In the genomic region with DNA sequence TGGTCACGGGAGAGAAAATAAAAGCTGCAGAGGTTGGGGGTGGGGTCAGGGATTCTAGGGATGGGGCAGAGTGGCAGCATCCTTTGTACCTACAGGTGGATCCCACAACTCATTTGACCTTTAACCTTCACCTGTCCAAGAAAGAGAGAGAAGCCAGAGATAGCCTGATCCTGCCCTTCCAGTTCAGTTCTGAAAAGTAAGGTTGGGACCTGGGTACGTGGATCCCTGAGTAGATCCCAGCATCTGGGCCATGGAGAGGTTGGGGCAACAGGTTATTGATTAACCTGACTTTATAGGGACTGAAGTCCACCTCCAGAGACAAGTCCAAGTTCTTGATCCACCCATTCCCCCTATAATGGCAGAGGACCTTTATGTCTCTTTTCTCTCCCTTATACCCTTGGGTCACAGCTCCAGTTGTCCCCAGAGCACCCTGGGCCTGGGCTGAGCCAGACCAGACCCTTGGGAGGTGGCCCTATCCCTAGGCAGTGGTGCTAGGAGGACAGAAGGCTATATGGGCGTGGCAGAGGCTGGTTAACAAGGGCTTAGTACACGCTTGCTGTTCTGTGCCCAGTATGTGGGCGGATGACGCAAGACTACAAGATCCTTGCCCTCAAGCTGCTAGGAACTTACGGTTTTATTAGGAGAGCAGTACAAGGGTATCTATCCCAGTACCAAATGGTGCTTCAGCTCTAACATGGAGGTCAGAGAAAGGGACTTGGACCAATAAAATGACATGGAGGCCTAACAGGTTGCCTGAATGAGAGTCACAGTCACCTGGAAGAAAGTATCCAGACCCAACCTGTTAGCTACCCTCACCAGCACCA, we compare ENCODE assay signal across 12 cellular contexts. TPM values are rescaled to one million over a fixed set of nuclear protein-coding genes. Genes with fewer than 3 reads are reported as not detected.
DNase-seq lines count a peak whose midpoint lies in the region; FAIRE-seq and TF ChIP-seq lines count a peak whose summit lies in the region.
"Had no signal": no experiment of that assay in that cellular context is flagged by ENCODE, and none has a peak within 500 bp of the region (broad histone marks: within the 10 kb centered on the region; RNA-seq: fewer than 3 reads in every experiment).

No MANE protein-coding gene starts in this region.

- no peak overlapping the region for H2BK20ac ChIP-seq in H1 (ENCODE audit: low read length)

- H3K4me1 ChIP-seq in H1 (replicated peaks in 1 of 4; ENCODE audit: control insufficient read depth in 3 of 4, insufficient read depth in 4 of 4, low read length in 3 of 4): peaks cover 4 to 13% (median 6%) of the 10 kb centered on the region in 4 experiments; a peak in 6 of 7 replicates

- no peak overlapping the region for H3K56ac ChIP-seq in H1 (replicated peaks; ENCODE audit: insufficient read length, low read depth, low read length)

- peaks cover 11% of the 10 kb centered on the region for H3K4me1 Mint-ChIP-seq in neural crest cell

- peak overlapping the region in 1 of 2 experiments; percentile 91; a peak in 1 of 4 replicates for H3K4me2 ChIP-seq in H1 (ENCODE audit: insufficient read depth in 1 of 2, low read depth in 2 of 2, low read length in 2 of 2)

- no peak overlapping the region for H3K4ac ChIP-seq in H1 (replicated peaks; ENCODE audit: insufficient read length, low read depth, low read length)

- H3K27ac Mint-ChIP-seq in neural crest cell (ENCODE audit: unreplicated experiment): no peak overlapping the region

- no peak overlapping the region for H2BK120ac ChIP-seq in H1 (replicated peaks; ENCODE audit: low read depth, low read length)

- H2AK5ac ChIP-seq in H1 (ENCODE audit: low read depth, low read length): peak overlapping the region; percentile 65; the same call in 1 of the 2 replicates

- TF ChIP-seq RAD21 in H1 (IDR thresholded peaks at IDR 0.05 in 1 of 2, conservative IDR thresholded peaks at IDR 0.05 in 1 of 2; ENCODE audit: low read depth in 2 of 2, low read length in 2 of 2): no peak

- no peak for DNase-seq in GM12891 (ENCODE audit: insufficient read length, low spot score)
- peak; percentile 80 for DNase-seq in NB4 (ENCODE audit: low read depth)
- no peak for DNase-seq in H1 (ENCODE audit: low read depth in 1 of 2, low spot score in 2 of 2)
- DNase-seq in neural crest cell (ENCODE audit: low read depth, low spot score): no peak
- no peak for DNase-seq in NCI-H1048 (lab: John Stamatoyannopoulos, UW)
- DNase-seq in HPDE6-E6E7 (ENCODE audit: extremely low spot score): no peak
- no peak for DNase-seq in inferior parietal cortex (ENCODE audit: extremely low spot score)
- DNase-seq in NCI-H1436 treated with DMSO at 0.1 percent for 48 hours (lab: John Stamatoyannopoulos, UW): no peak
- DNase-seq: T-cell had no signal

- peaks cover 15% of the 10 kb centered on the region for H3K23me2 ChIP-seq in H1 (ENCODE audit: low read depth, low read length)

- H3K36me3 ChIP-seq in H1 (ENCODE audit: control insufficient read depth in 2 of 4, insufficient read depth in 4 of 4, low read length in 3 of 4): peaks cover 2 to 41% (median 21%) of the 10 kb centered on the region in 4 experiments

- peak overlapping the region; percentile 75; the same call in 1 of the 2 replicates for H2BK12ac ChIP-seq in H1 (ENCODE audit: low read depth, low read length)

- H3K27me3 Mint-ChIP-seq in neural crest cell (ENCODE audit: low read depth): peaks cover 58% of the 10 kb centered on the region

- H3K4me3 Mint-ChIP-seq in neural crest cell: peak overlapping the region; percentile 19

- peaks cover 17% of the 10 kb centered on the region for H3K36me3 Mint-ChIP-seq in neural crest cell (ENCODE audit: low read depth)

- H3K9ac ChIP-seq in H1 (replicated peaks in 1 of 4; ENCODE audit: extremely low read depth in 1 of 4, low read depth in 3 of 4, low read length in 3 of 4): peak overlapping the region in 1 of 4 experiments; percentile 35; a peak in 1 of 7 replicates

- no peak overlapping the region for H3K14ac ChIP-seq in H1 (ENCODE audit: insufficient read length)

- H2BK5ac ChIP-seq in H1 (ENCODE audit: low read depth, low read length): no peak overlapping the region; the same call in 1 of the 2 replicates

- POLR2A ChIA-PET in H1 (lab: Charles Lee; ENCODE audit: partially characterized antibody): interaction anchor here (0.6 to 13.7 kb wide), 16 partner anchors 8 to 773 kb away, joined by 3 to 161 read pairs (median 10); a partner anchor contains a TSS

- TF ChIP-seq CTCF in NB4 (IDR thresholded peaks at IDR 0.05; ENCODE audit: low read depth, low read length): no peak
- TF ChIP-seq CTCF in H1 (IDR thresholded peaks at IDR 0.05; ENCODE audit: control extremely low read depth in 1 of 3, insufficient read depth in 1 of 3, low read depth in 1 of 3, low read length in 3 of 3): no peak
- TF ChIP-seq CTCF in neural crest cell (conservative IDR thresholded peaks at IDR 0.05): no peak

- WGBS in H1 (ENCODE audit: extremely low coverage in 1 of 2, insufficient coverage in 1 of 2, insufficient read length in 1 of 2, insufficient replicate concordance in 2 of 2, low coverage in 1 of 2, low lambda C conversion rate in 2 of 2, missing lambda C conversion rate in 1 of 2), 2 experiments: 92% methylated on average over 7 of the region's 7 CpGs; no CpG with 5 or more reads in 1 of the 2 experiments

- H2AFZ ChIP-seq in H1 (ENCODE audit: low read length): no peak overlapping the region

- H4K8ac ChIP-seq in H1 (ENCODE audit: extremely low read depth, insufficient read depth, low read length): 0 out of 2 replicates have a peak overlapping the region, but pooled peaks have one; percentile 82

- H4K91ac ChIP-seq in H1 (replicated peaks; ENCODE audit: insufficient read length, low read length): no peak overlapping the region

- H4K5ac ChIP-seq in H1 (ENCODE audit: insufficient read length, low read depth, low read length): no peak overlapping the region

- no peaks in the 10 kb centered on the region for H3K9me3 Mint-ChIP-seq in neural crest cell
- H3K9me3 Mint-ChIP-seq: T-cell had no signal

- no peaks in the 10 kb centered on the region for H3K27me3 ChIP-seq in H1 (replicated peaks in 1 of 4; ENCODE audit: control insufficient read depth in 3 of 4, extremely low read depth in 1 of 4, insufficient read depth in 3 of 4, low read length in 3 of 4)

- peaks cover 9% of the 10 kb centered on the region for H3K79me1 ChIP-seq in H1 (ENCODE audit: low read depth, low read length)

- H3K23ac ChIP-seq in H1 (ENCODE audit: insufficient read length): no peak overlapping the region

- H3K4me3 ChIP-seq in NB4 (ENCODE audit: low read depth, low read length) (no peak overlapping the region), H1 (ENCODE audit: extremely low read depth in 1 of 4, insufficient read depth in 2 of 4, low read depth in 3 of 4, low read length in 4 of 4) (no peak overlapping the region)

- TF ChIP-seq EP300 in H1 (IDR thresholded peaks at IDR 0.05; ENCODE audit: borderline replicate concordance in 1 of 2, low read depth in 2 of 2, low read length in 2 of 2): no peak

- CTCF ChIA-PET in H1 (lab: Charles Lee; ENCODE audit: partially characterized antibody): interaction anchor here (0.6 to 2.1 kb wide), 4 partner anchors 11 to 129 kb away, joined by 3 to 5 read pairs (median 4); no protein-coding TSS in a partner anchor

- H3K18ac ChIP-seq in H1 (ENCODE audit: extremely low read depth, low read length): no peak overlapping the region

- no peaks in the 10 kb centered on the region for H3K9me3 ChIP-seq in H1 (ENCODE audit: insufficient read depth in 2 of 2, low read depth in 1 of 2, low read length in 1 of 2)

- peaks cover 6 to 13% of the 10 kb centered on the region in 2 experiments for H4K20me1 ChIP-seq in H1 (replicated peaks in 1 of 2; ENCODE audit: control insufficient read depth in 1 of 2, insufficient read depth in 2 of 2, low read length in 2 of 2)

- H2BK15ac ChIP-seq in H1 (ENCODE audit: low read length): no peak overlapping the region

- no peak overlapping the region for H3K27ac ChIP-seq in H1 (ENCODE audit: low read depth, low read length)

- TF ChIP-seq POLR2A in GM12891 (IDR thresholded peaks at IDR 0.05; ENCODE audit: low read depth, low read length) (no peak; the same call in 1 of the 2 replicates), NB4 (IDR thresholded peaks at IDR 0.05; ENCODE audit: extremely low read depth, insufficient read length) (no peak), H1 (IDR thresholded peaks at IDR 0.05; ENCODE audit: control extremely low read depth in 1 of 2, low read depth in 2 of 2, low read length in 2 of 2) (peak; percentile 32 to 74; a peak in 2 of 3 replicates)

- peak; percentile 52 for FAIRE-seq in GM12891 (lab: Jason Lieb, UNC)
- no peak for FAIRE-seq in H1 (lab: Jason Lieb, UNC)
- FAIRE-seq: colon, G401.6 had no signal

- peaks cover 0 to 33% of the 10 kb centered on the region in 2 experiments; a peak in 2 of 4 replicates for H3K79me2 ChIP-seq in H1 (ENCODE audit: control insufficient read depth in 1 of 2, insufficient read depth in 2 of 2, low read length in 2 of 2)

RNA-seq across cellular contexts. Expression of a gene that starts 3.3 kb away (rescaled TPM):
- polyA plus RNA-seq in GM12891 (2012; ENCODE audit: low read depth, missing spikeins): 0.40 TPM
- 119 and 129 TPM in 2 replicates for total RNA-seq in H1 (2021; fragmentation: NEBNext Ultra II Directional; extraction: Animal tissue kit (Norgen Biotek cat#: 25700))
- 118 and 196 TPM in 2 replicates for polyA plus RNA-seq in H1 (2011; rRNA removed)
- 147 TPM for polyA plus RNA-seq in H1 (2011; cell fraction: cytosol; rRNA removed)
- polyA plus RNA-seq in H1 (2011; cell fraction: nucleus; rRNA removed): 215 TPM
- 88.4 to 177 TPM (median 174 TPM) in 4 replicates for polyA plus RNA-seq in H1 (2012, experiment 1 of 2)
- polyA plus RNA-seq in H1 (2012, experiment 2 of 2): 158 TPM
- 157 TPM for polyA plus RNA-seq in H1 (2013, experiment 1 of 2)
- 171 TPM for polyA plus RNA-seq in H1 (2013, experiment 2 of 2)
- 58.0 and 75.5 TPM in 2 replicates for polyA minus RNA-seq in H1 (2011; rRNA and poly(A)+ RNA removed)
- polyA minus RNA-seq in H1 (2011; cell fraction: cytosol; rRNA and poly(A)+ RNA removed): 48.6 TPM
- 91.4 TPM for polyA minus RNA-seq in H1 (2011; cell fraction: nucleus; rRNA and poly(A)+ RNA removed)
- total RNA-seq in neural crest cell: not detected in 2 replicates
- total RNA-seq: HT1080 had no signal

RNA-seq across cellular contexts. Expression of a gene that starts 6.9 kb away (rescaled TPM):
- polyA plus RNA-seq in GM12891 (2012; ENCODE audit: low read depth, missing spikeins): 57.9 TPM
- 75.4 and 78.1 TPM in 2 replicates for total RNA-seq in H1 (2021; fragmentation: NEBNext Ultra II Directional; extraction: Animal tissue kit (Norgen Biotek cat#: 25700))
- 107 and 117 TPM in 2 replicates for polyA plus RNA-seq in H1 (2011; rRNA removed)
- polyA plus RNA-seq in H1 (2011; cell fraction: cytosol; rRNA removed): 97.9 TPM
- polyA plus RNA-seq in H1 (2011; cell fraction: nucleus; rRNA removed): 68.1 TPM
- polyA plus RNA-seq in H1 (2012, experiment 1 of 2): 78.7 to 99.0 TPM (median 88.0 TPM) in 4 replicates
- polyA plus RNA-seq in H1 (2012, experiment 2 of 2): 129 TPM
- 56.8 TPM for polyA plus RNA-seq in H1 (2013, experiment 1 of 2)
- polyA plus RNA-seq in H1 (2013, experiment 2 of 2): 61.9 TPM
- polyA minus RNA-seq in H1 (2011; rRNA and poly(A)+ RNA removed): 35.6 and 43.4 TPM in 2 replicates
- 20.9 TPM for polyA minus RNA-seq in H1 (2011; cell fraction: cytosol; rRNA and poly(A)+ RNA removed)
- 25.1 TPM for polyA minus RNA-seq in H1 (2011; cell fraction: nucleus; rRNA and poly(A)+ RNA removed)
- 74.4 and 77.4 TPM in 2 replicates for total RNA-seq in neural crest cell

RNA-seq across cellular contexts. Expression of a gene that starts 7.4 kb away (rescaled TPM):
- 94.2 TPM for polyA plus RNA-seq in GM12891 (2012; ENCODE audit: low read depth, missing spikeins)
- 120 and 123 TPM in 2 replicates for total RNA-seq in H1 (2021; fragmentation: NEBNext Ultra II Directional; extraction: Animal tissue kit (Norgen Biotek cat#: 25700))
- polyA plus RNA-seq in H1 (2011; rRNA removed): 106 and 114 TPM in 2 replicates
- 88.4 TPM for polyA plus RNA-seq in H1 (2011; cell fraction: cytosol; rRNA removed)
- 152 TPM for polyA plus RNA-seq in H1 (2011; cell fraction: nucleus; rRNA removed)
- polyA plus RNA-seq in H1 (2012, experiment 1 of 2): 123 to 148 TPM (median 139 TPM) in 4 replicates
- polyA plus RNA-seq in H1 (2012, experiment 2 of 2): 151 TPM
- 94.4 TPM for polyA plus RNA-seq in H1 (2013, experiment 1 of 2)
- polyA plus RNA-seq in H1 (2013, experiment 2 of 2): 102 TPM
- polyA minus RNA-seq in H1 (2011; rRNA and poly(A)+ RNA removed): 123 and 147 TPM in 2 replicates
- polyA minus RNA-seq in H1 (2011; cell fraction: cytosol; rRNA and poly(A)+ RNA removed): 79.0 TPM
- polyA minus RNA-seq in H1 (2011; cell fraction: nucleus; rRNA and poly(A)+ RNA removed): 82.6 TPM
- 179 and 182 TPM in 2 replicates for total RNA-seq in neural crest cell

RNA-seq across cellular contexts. Expression of a gene that starts 16.7 kb away (rescaled TPM):
- polyA plus RNA-seq in GM12891 (2012; ENCODE audit: low read depth, missing spikeins): 366 TPM
- total RNA-seq in H1 (2021; fragmentation: NEBNext Ultra II Directional; extraction: Animal tissue kit (Norgen Biotek cat#: 25700)): 252 and 265 TPM in 2 replicates
- polyA plus RNA-seq in H1 (2011; rRNA removed): 351 and 581 TPM in 2 replicates
- polyA plus RNA-seq in H1 (2011; cell fraction: cytosol; rRNA removed): 311 TPM
- polyA plus RNA-seq in H1 (2011; cell fraction: nucleus; rRNA removed): 154 TPM
- 343 to 418 TPM (median 350 TPM) in 4 replicates for polyA plus RNA-seq in H1 (2012, experiment 1 of 2)
- 370 TPM for polyA plus RNA-seq in H1 (2012, experiment 2 of 2)
- 374 TPM for polyA plus RNA-seq in H1 (2013, experiment 1 of 2)
- 396 TPM for polyA plus RNA-seq in H1 (2013, experiment 2 of 2)
- 207 and 212 TPM in 2 replicates for polyA minus RNA-seq in H1 (2011; rRNA and poly(A)+ RNA removed)
- 78.2 TPM for polyA minus RNA-seq in H1 (2011; cell fraction: cytosol; rRNA and poly(A)+ RNA removed)
- polyA minus RNA-seq in H1 (2011; cell fraction: nucleus; rRNA and poly(A)+ RNA removed): 77.3 TPM
- total RNA-seq in neural crest cell: 470 and 479 TPM in 2 replicates

RNA-seq across cellular contexts. Expression of a gene that starts 19.7 kb away (rescaled TPM):
- polyA plus RNA-seq in GM12891 (2012; ENCODE audit: low read depth, missing spikeins): 23.0 TPM
- total RNA-seq in H1 (2021; fragmentation: NEBNext Ultra II Directional; extraction: Animal tissue kit (Norgen Biotek cat#: 25700)): 62.8 and 65.1 TPM in 2 replicates
- polyA plus RNA-seq in H1 (2011; rRNA removed): 46.5 and 47.5 TPM in 2 replicates
- 45.6 TPM for polyA plus RNA-seq in H1 (2011; cell fraction: cytosol; rRNA removed)
- 44.4 TPM for polyA plus RNA-seq in H1 (2011; cell fraction: nucleus; rRNA removed)
- 57.1 to 63.2 TPM (median 57.6 TPM) in 4 replicates for polyA plus RNA-seq in H1 (2012, experiment 1 of 2)
- polyA plus RNA-seq in H1 (2012, experiment 2 of 2): 65.8 TPM
- 66.2 TPM for polyA plus RNA-seq in H1 (2013, experiment 1 of 2)
- polyA plus RNA-seq in H1 (2013, experiment 2 of 2): 69.5 TPM
- 46.8 and 59.7 TPM in 2 replicates for polyA minus RNA-seq in H1 (2011; rRNA and poly(A)+ RNA removed)
- 27.7 TPM for polyA minus RNA-seq in H1 (2011; cell fraction: cytosol; rRNA and poly(A)+ RNA removed)
- 19.8 TPM for polyA minus RNA-seq in H1 (2011; cell fraction: nucleus; rRNA and poly(A)+ RNA removed)
- total RNA-seq in neural crest cell: 72.7 and 75.2 TPM in 2 replicates

Comparison
In these comparisons a context has a peak if more than half of its experiments do, and no peak if none do; other contexts are left out.
1. POLR2A ChIP-seq: peak in H1 (2 of 2); none in GM12891 (single experiment) and NB4 (single experiment).
2. RNA of a gene that starts 3.3 kb away (total RNA-seq): 119 to 129 TPM in H1; not detected in neural crest cell; every median in the first group is over 100 times any median in the second.